In the genomic region with DNA sequence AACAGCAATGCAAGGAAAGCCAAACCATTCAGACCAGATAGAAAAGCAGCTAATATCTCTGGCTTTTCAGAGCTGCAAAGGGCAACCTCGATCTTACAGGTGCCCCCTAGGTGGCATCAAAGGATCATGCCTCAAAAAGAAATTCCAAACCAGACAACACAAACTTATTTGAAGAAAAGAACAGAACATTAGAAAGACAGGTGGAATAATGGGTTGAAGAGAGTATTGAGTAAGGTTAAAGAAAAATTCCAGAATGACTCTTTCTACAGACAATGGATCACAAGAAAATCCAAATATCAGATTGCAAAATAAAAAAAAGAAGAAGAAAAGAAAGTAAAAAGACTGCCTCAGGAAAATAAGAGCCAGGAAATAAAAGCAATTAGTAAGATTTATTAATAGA, we compare ENCODE assay signal across 8 cellular contexts.
DNase-seq lines count a peak whose midpoint lies in the region; ATAC-seq and TF ChIP-seq lines count a peak whose summit lies in the region.

No MANE protein-coding gene starts in this region.

- peaks cover 11% of the 10 kb centered on the region for H3K36me3 Mint-ChIP-seq in activated naive CD4-positive, alpha-beta T cell treated with anti-CD3 and anti-CD28 coated beads, Interleukin-2, amount 10 ng/mL, durations not matched to agents 7 days and 5 days
- H3K36me3 Mint-ChIP-seq in activated naive CD4-positive, alpha-beta T cell treated with anti-CD3 and anti-CD28 coated beads for 36 hours (ENCODE audit: low read depth): peaks cover 19% of the 10 kb centered on the region
- peaks cover 4% of the 10 kb centered on the region for H3K36me3 Mint-ChIP-seq in stimulated activated effector memory CD8-positive, alpha-beta T cell treated with anti-CD3 and anti-CD28 coated beads, Interleukin-12 subunit alpha, Interleukin-12 subunit beta, amount 100 ng/mL, for 72 hours

- peaks cover 23% of the 10 kb centered on the region for H3K36me3 ChIP-seq in OCI-LY3 (replicated peaks; ENCODE audit: low read depth, low read length)

- intact Hi-C loops in activated naive CD4-positive, alpha-beta T cell treated with anti-CD3 and anti-CD28 coated beads for 36 hours (cut with micrococcal nuclease): loop anchor here (1.0 to 10.0 kb wide), 2 partner anchors 118 to 260 kb away; no protein-coding TSS in a partner anchor

- H3K27me3 Mint-ChIP-seq in activated naive CD4-positive, alpha-beta T cell treated with anti-CD3 and anti-CD28 coated beads, Interleukin-2, amount 10 ng/mL, durations not matched to agents 7 days and 5 days: no peaks in the 10 kb centered on the region
- H3K27me3 Mint-ChIP-seq in activated naive CD4-positive, alpha-beta T cell treated with anti-CD3 and anti-CD28 coated beads for 36 hours (ENCODE audit: low read depth): no peaks in the 10 kb centered on the region

- H3K9ac ChIP-seq in OCI-LY3 (ENCODE audit: low read length): no peak overlapping the region

- peaks cover 9% of the 10 kb centered on the region for H3K4me1 Mint-ChIP-seq in activated naive CD4-positive, alpha-beta T cell treated with anti-CD3 and anti-CD28 coated beads, Interleukin-2, amount 10 ng/mL, durations not matched to agents 7 days and 5 days
- H3K4me1 Mint-ChIP-seq in activated naive CD4-positive, alpha-beta T cell treated with anti-CD3 and anti-CD28 coated beads for 36 hours (ENCODE audit: low read depth): peaks cover 16% of the 10 kb centered on the region
- H3K4me1 Mint-ChIP-seq in stimulated activated effector memory CD8-positive, alpha-beta T cell treated with anti-CD3 and anti-CD28 coated beads, Interleukin-12 subunit alpha, Interleukin-12 subunit beta, amount 100 ng/mL, for 72 hours: peaks cover 5% of the 10 kb centered on the region

- no peak for TF ChIP-seq POLR2A in erythroblast (IDR thresholded peaks at IDR 0.05; ENCODE audit: low read length)

- H2AFZ ChIP-seq in OCI-LY3 (ENCODE audit: low read depth, low read length): no peak overlapping the region

- no peak for ATAC-seq in HG03565 (IDR thresholded peaks at IDR 0.05; ENCODE audit: unreplicated experiment)
- ATAC-seq in GM18520 (IDR thresholded peaks at IDR 0.05; ENCODE audit: unreplicated experiment): no peak
- ATAC-seq in stimulated activated effector memory CD8-positive, alpha-beta T cell treated with anti-CD3 and anti-CD28 coated beads, Interleukin-12 subunit alpha, Interleukin-12 subunit beta, amount 100 ng/mL, for 72 hours: no peak

- DNase-seq in activated naive CD4-positive, alpha-beta T cell treated with anti-CD3 and anti-CD28 coated beads, Interleukin-2, amount 10 ng/mL, durations not matched to agents 7 days and 5 days: peak; percentile 29
- no peak for DNase-seq in activated naive CD4-positive, alpha-beta T cell treated with anti-CD3 and anti-CD28 coated beads for 36 hours
- DNase-seq in erythroblast (lab: John Stamatoyannopoulos, UW): peak; percentile 15 to 37
- DNase-seq in retinal pigment epithelial cell (ENCODE audit: low read depth): no peak
- no peak for DNase-seq in stimulated activated effector memory CD8-positive, alpha-beta T cell treated with anti-CD3 and anti-CD28 coated beads, Interleukin-12 subunit alpha, Interleukin-12 subunit beta, amount 100 ng/mL, for 72 hours (ENCODE audit: low spot score in 2 of 2)

- no peaks in the 10 kb centered on the region for H3K9me3 Mint-ChIP-seq in activated naive CD4-positive, alpha-beta T cell treated with anti-CD3 and anti-CD28 coated beads, Interleukin-2, amount 10 ng/mL, durations not matched to agents 7 days and 5 days
- H3K9me3 Mint-ChIP-seq in activated naive CD4-positive, alpha-beta T cell treated with anti-CD3 and anti-CD28 coated beads for 36 hours: no peaks in the 10 kb centered on the region
- H3K9me3 Mint-ChIP-seq in stimulated activated effector memory CD8-positive, alpha-beta T cell treated with anti-CD3 and anti-CD28 coated beads, Interleukin-12 subunit alpha, Interleukin-12 subunit beta, amount 100 ng/mL, for 72 hours: no peaks in the 10 kb centered on the region

- H4K20me1 ChIP-seq in OCI-LY3 (ENCODE audit: insufficient read depth, low read length): peaks cover 31% of the 10 kb centered on the region; the same call in 1 of the 2 replicates

- no peak overlapping the region for H3K4me2 ChIP-seq in OCI-LY3 (ENCODE audit: low read length)

- H3K4me1 ChIP-seq in OCI-LY3 (ENCODE audit: low read length): no peaks in the 10 kb centered on the region

- H3K27me3 ChIP-seq in OCI-LY3 (ENCODE audit: low read depth, low read length): no peaks in the 10 kb centered on the region

- no peaks in the 10 kb centered on the region for H3K9me3 ChIP-seq in OCI-LY3 (ENCODE audit: insufficient read depth, low read length)

- no peak overlapping the region for H3K4me3 Mint-ChIP-seq in activated naive CD4-positive, alpha-beta T cell treated with anti-CD3 and anti-CD28 coated beads, Interleukin-2, amount 10 ng/mL, durations not matched to agents 7 days and 5 days
- H3K4me3 Mint-ChIP-seq in activated naive CD4-positive, alpha-beta T cell treated with anti-CD3 and anti-CD28 coated beads for 36 hours: no peak overlapping the region
- H3K4me3 Mint-ChIP-seq in stimulated activated effector memory CD8-positive, alpha-beta T cell treated with anti-CD3 and anti-CD28 coated beads, Interleukin-12 subunit alpha, Interleukin-12 subunit beta, amount 100 ng/mL, for 72 hours: no peak overlapping the region

- CTCF ChIA-PET in activated naive CD4-positive, alpha-beta T cell treated with anti-CD3 and anti-CD28 coated beads, Interleukin-2, amount 10 ng/mL, durations not matched to agents 7 days and 5 days (lab: Charles Lee): interaction anchor here (0.8 to 4.2 kb wide), 8 partner anchors 21 to 261 kb away, joined by 3 to 36 read pairs (median 4); no protein-coding TSS in a partner anchor
- CTCF ChIA-PET in activated naive CD4-positive, alpha-beta T cell treated with anti-CD3 and anti-CD28 coated beads for 36 hours (lab: Charles Lee): interaction anchor here (0.7 to 3.5 kb wide), 12 partner anchors 10 to 277 kb away, joined by 3 to 19 read pairs (median 5); partner anchors contain the start of gene ELMO1

- H3K79me2 ChIP-seq in OCI-LY3 (ENCODE audit: low read length): peaks cover 43% of the 10 kb centered on the region

- H3K27ac ChIP-seq in OCI-LY3 (ENCODE audit: low read length): no peak overlapping the region

- TF ChIP-seq CTCF in OCI-LY3 (IDR thresholded peaks at IDR 0.05; ENCODE audit: low read depth, low read length) (peak; percentile 56), retinal pigment epithelial cell (conservative IDR thresholded peaks at IDR 0.05; ENCODE audit: low read depth, low read length) (peak; percentile 61)

- H3K4me3 ChIP-seq in OCI-LY3 (ENCODE audit: low read length) (no peak overlapping the region), retinal pigment epithelial cell (ENCODE audit: low read length) (no peak overlapping the region)

- H3K27ac Mint-ChIP-seq in activated naive CD4-positive, alpha-beta T cell treated with anti-CD3 and anti-CD28 coated beads, Interleukin-2, amount 10 ng/mL, durations not matched to agents 7 days and 5 days: no peak overlapping the region
- H3K27ac Mint-ChIP-seq in activated naive CD4-positive, alpha-beta T cell treated with anti-CD3 and anti-CD28 coated beads for 36 hours: no peak overlapping the region
- H3K27ac Mint-ChIP-seq in stimulated activated effector memory CD8-positive, alpha-beta T cell treated with anti-CD3 and anti-CD28 coated beads, Interleukin-12 subunit alpha, Interleukin-12 subunit beta, amount 100 ng/mL, for 72 hours: no peak overlapping the region

Comparison
In these comparisons a context has a peak if more than half of its experiments do, and no peak if none do; other contexts are left out.
1. DNase-seq: peak in activated naive CD4-positive, alpha-beta T cell treated with anti-CD3 and anti-CD28 coated beads, Interleukin-2, amount 10 ng/mL, durations not matched to agents 7 days and 5 days (single experiment) and erythroblast (2 of 2); none in activated naive CD4-positive, alpha-beta T cell treated with anti-CD3 and anti-CD28 coated beads for 36 hours (single experiment), retinal pigment epithelial cell (single experiment) and stimulated activated effector memory CD8-positive, alpha-beta T cell treated with anti-CD3 and anti-CD28 coated beads, Interleukin-12 subunit alpha, Interleukin-12 subunit beta, amount 100 ng/mL, for 72 hours (0 of 2).